8 cellular contexts compared by ENCODE assay signal in genomic region chr2:219175486-219175885, GRCh38. TPM values are rescaled to one million over a fixed set of nuclear protein-coding genes. Genes with fewer than 3 reads are reported as not detected.
A peak's percentile ranks its signal among the peaks of the same experiment; 100 is the strongest.
DNase-seq lines count a peak whose midpoint lies in the region; ATAC-seq, FAIRE-seq and TF ChIP-seq lines count a peak whose summit lies in the region.

No MANE protein-coding gene starts in this region.

- H3K27ac ChIP-seq in 22Rv1 (peak overlapping the region; percentile 98; the same call in 1 of the 2 replicates), K562 (ENCODE audit: extremely low read depth, low read depth, low read length) (no peak overlapping the region), muscle layer of colon (ENCODE audit: low read depth, low read length) (no peak overlapping the region)

- no peak for DNase-seq in HFF-Myc (ENCODE audit: extremely low read depth, low read depth)
- no peak for DNase-seq in K562 (ENCODE audit: extremely low read depth in 1 of 4, low spot score in 3 of 4)
- no peak for DNase-seq in ureter (ENCODE audit: low spot score)
- DNase-seq in OCI-M1 (lab: John Stamatoyannopoulos, UW) = no peak
- no peak for DNase-seq in CD1c-positive myeloid dendritic cell (ENCODE audit: extremely low spot score)

- H3K4me2 ChIP-seq in K562 (ENCODE audit: insufficient read depth, low read length) = peak overlapping the region; percentile 100

- H3K9ac ChIP-seq in K562 (ENCODE audit: insufficient read depth in 1 of 2, low read depth in 2 of 2, low read length in 2 of 2) (peak overlapping the region; percentile 82 to 90; a peak in 2 of 4 replicates), muscle layer of colon (ENCODE audit: low read length) (peak overlapping the region; percentile 52)

- no peak for FAIRE-seq in K562 (lab: Jason Lieb, UNC)

- no peak for TF ChIP-seq EP300 in K562 (IDR thresholded peaks at IDR 0.05; ENCODE audit: low read length)

- intact Hi-C loops in K562 (cut with micrococcal nuclease) = no loop called here

- POLR2A ChIA-PET in K562 (lab: Yijun Ruan, JAX) = interaction anchor here (0.9 to 1.7 kb wide), 4 partner anchors 9 to 119 kb away, joined by 3 to 5 read pairs (median 4); no protein-coding TSS in a partner anchor

- ATAC-seq in K562 (no peak), GM21825 (IDR thresholded peaks at IDR 0.05; ENCODE audit: unreplicated experiment) (no peak)

- BruUV-seq in K562 (replicated peaks; lab: Mats Ljungman, UMichigan) = no TSS peak

- 69% methylated on average over 6 of the region's 7 CpGs for WGBS in K562 (ENCODE audit: insufficient coverage, low coverage, missing lambda C conversion rate)

- in situ Hi-C loops in K562 (cut with MboI) = no loop called here

- no peak for TF ChIP-seq POLR2A in K562 (conservative IDR thresholded peaks at IDR 0.05)

- no peak overlapping the region for H2AFZ ChIP-seq in K562 (ENCODE audit: low read depth, low read length)

- peaks cover 13 to 25% of the 10 kb centered on the region in 2 experiments; a peak in 4 of 5 replicates for H3K4me1 ChIP-seq in K562 (replicated peaks in 1 of 2; ENCODE audit: control insufficient read depth in 2 of 2, insufficient read depth in 2 of 2, low read length in 2 of 2)
- H3K4me1 ChIP-seq in muscle layer of colon (ENCODE audit: insufficient read depth, low read length) = peaks cover 40% of the 10 kb centered on the region

- TF ChIP-seq RAD21 in K562 (CRISPR knock-in tag; conservative IDR thresholded peaks at IDR 0.05 in 1 of 2, IDR thresholded peaks at IDR 0.05 in 1 of 2) = no peak

- H4K20me1 ChIP-seq in K562 (replicated peaks; ENCODE audit: control insufficient read depth, insufficient read depth, low read length) = no peaks in the 10 kb centered on the region

- H3K9me3 ChIP-seq in K562 (replicated peaks; ENCODE audit: control insufficient read depth, insufficient read depth, low read depth, low read length) (no peaks in the 10 kb centered on the region), muscle layer of colon (ENCODE audit: low read length) (no peaks in the 10 kb centered on the region)

- H3K9me1 ChIP-seq in K562 (ENCODE audit: control insufficient read depth, insufficient read depth, low read length) = no peaks in the 10 kb centered on the region

- H3K4me3 ChIP-seq in HFF-Myc (replicated peaks; ENCODE audit: low read depth, low read length) (peak overlapping the region; percentile 78), K562 (peak overlapping the region; percentile 80; the same call in 1 of the 2 replicates), muscle layer of colon (ENCODE audit: low read depth in 1 of 2, low read length in 2 of 2) (peak overlapping the region in 1 of 2 donors; percentile 87)

- H3K27me3 ChIP-seq in K562 (ENCODE audit: control insufficient read depth in 2 of 2, insufficient read depth in 2 of 2, low read length in 2 of 2) (no peaks in the 10 kb centered on the region), muscle layer of colon (ENCODE audit: control insufficient read depth in 1 of 2, insufficient read depth in 2 of 2, low read length in 2 of 2) (no peaks in the 10 kb centered on the region)

- CTCF ChIA-PET in K562 (lab: Yijun Ruan, JAX; ENCODE audit: low intra/inter-chr PET ratio) = no interaction called here

- H3K79me2 ChIP-seq in K562 (ENCODE audit: control insufficient read depth, insufficient read depth, low read length) = peaks cover 42% of the 10 kb centered on the region

- H3K36me3 ChIP-seq in K562 (ENCODE audit: control insufficient read depth, insufficient read depth, low read length) (peaks cover 43% of the 10 kb centered on the region; the same call in 2 of the 3 replicates), muscle layer of colon (ENCODE audit: insufficient read depth, low read length) (peaks cover 44% of the 10 kb centered on the region)

- TF ChIP-seq CTCF in 22Rv1 (IDR thresholded peaks at IDR 0.05) = no peak
- TF ChIP-seq CTCF in HFF-Myc (IDR thresholded peaks at IDR 0.05; ENCODE audit: low read depth, low read length, missing control alignments) = no peak
- TF ChIP-seq CTCF in K562 (IDR thresholded peaks at IDR 0.05 in 2 of 3, conservative IDR thresholded peaks at IDR 0.05 in 1 of 3; ENCODE audit: insufficient read depth in 2 of 3, low read depth in 1 of 3, low read length in 3 of 3) = no peak

RNA-seq across cellular contexts. Expression of gene CNPPD1, which starts 1.2 kb away (rescaled TPM):
- 15.9 and 42.4 TPM in 2 replicates for total RNA-seq in K562 (2011; cell fraction: chromatin; rRNA removed; ENCODE audit: low replicate concordance)
- 40.1 and 42.0 TPM in 2 replicates for total RNA-seq in K562 (2011; cell fraction: nucleolus; rRNA removed)
- 29.1 and 32.6 TPM in 2 replicates for total RNA-seq in K562 (2011; cell fraction: nucleoplasm; rRNA removed)
- total RNA-seq in K562 (2014; rRNA removed) = 30.5 and 32.2 TPM in 2 replicates
- 16.3 and 17.4 TPM in 2 replicates for total RNA-seq in K562 (2014; rRNA removed; fragmentation: Illumina TruSeq; extraction: Trizol)
- total RNA-seq in K562 (2015; rRNA removed; fragmentation: Illumina TruSeq; extraction: Trizol) = 22.3 and 23.3 TPM in 2 replicates
- 51.6 and 53.5 TPM in 2 replicates for total RNA-seq in K562 (2021)
- 27.0 and 33.6 TPM in 2 replicates for polyA plus RNA-seq in K562 (2011; rRNA removed)
- polyA plus RNA-seq in K562 (2011; cell fraction: cytosol; rRNA removed) = 37.6 and 54.6 TPM in 2 replicates
- 53.3 and 68.5 TPM in 2 replicates for polyA plus RNA-seq in K562 (2011; cell fraction: nucleus; rRNA removed)
- 46.6 and 49.9 TPM in 2 replicates for polyA plus RNA-seq in K562 (2012)
- polyA plus RNA-seq in K562 (2014; fragmentation: Illumina TruSeq; extraction: Trizol) = 30.4 and 38.0 TPM in 2 replicates
- polyA plus RNA-seq in K562 (2014; fragmentation: Nextera tagmentation; extraction: Ambion mirVana) = 10 to 100 TPM in 1 of 2 experiments, 1 to 10 TPM in 1; 9.9 to 21.9 TPM
- polyA plus RNA-seq in K562 (2014; rRNA removed) = 35.9 and 39.8 TPM in 2 replicates
- polyA minus RNA-seq in K562 (2011; rRNA and poly(A)+ RNA removed) = 13.7 and 15.0 TPM in 2 replicates
- 10.4 and 13.8 TPM in 2 replicates for polyA minus RNA-seq in K562 (2011; cell fraction: cytosol; rRNA and poly(A)+ RNA removed)
- 7.1 and 9.6 TPM in 2 replicates for polyA minus RNA-seq in K562 (2011; cell fraction: nucleus; rRNA and poly(A)+ RNA removed)
- 56.4 TPM for total RNA-seq in ureter

RNA-seq across cellular contexts. Expression of gene RETREG2, which starts 2.6 kb away (rescaled TPM):
- total RNA-seq in K562 (2011; cell fraction: chromatin; rRNA removed; ENCODE audit: low replicate concordance) = 69.1 and 138 TPM in 2 replicates
- 103 and 107 TPM in 2 replicates for total RNA-seq in K562 (2011; cell fraction: nucleolus; rRNA removed)
- 90.0 and 101 TPM in 2 replicates for total RNA-seq in K562 (2011; cell fraction: nucleoplasm; rRNA removed)
- 19.2 and 19.9 TPM in 2 replicates for total RNA-seq in K562 (2014; rRNA removed)
- total RNA-seq in K562 (2014; rRNA removed; fragmentation: Illumina TruSeq; extraction: Trizol) = 13.2 and 16.0 TPM in 2 replicates
- 18.5 and 19.2 TPM in 2 replicates for total RNA-seq in K562 (2015; rRNA removed; fragmentation: Illumina TruSeq; extraction: Trizol)
- total RNA-seq in K562 (2021) = 32.1 TPM in 2 replicates
- polyA plus RNA-seq in K562 (2011; rRNA removed) = 40.1 and 40.6 TPM in 2 replicates
- polyA plus RNA-seq in K562 (2011; cell fraction: cytosol; rRNA removed) = 39.4 and 45.9 TPM in 2 replicates
- 94.6 and 99.4 TPM in 2 replicates for polyA plus RNA-seq in K562 (2011; cell fraction: nucleus; rRNA removed)
- polyA plus RNA-seq in K562 (2012) = 23.0 and 32.5 TPM in 2 replicates
- polyA plus RNA-seq in K562 (2014; fragmentation: Illumina TruSeq; extraction: Trizol) = 20.5 and 22.1 TPM in 2 replicates
- 10 to 100 TPM in 1 of 2 experiments, 1 to 10 TPM in 1; 4.9 to 22.6 TPM for polyA plus RNA-seq in K562 (2014; fragmentation: Nextera tagmentation; extraction: Ambion mirVana)
- polyA plus RNA-seq in K562 (2014; rRNA removed) = 18.7 and 19.2 TPM in 2 replicates
- polyA minus RNA-seq in K562 (2011; rRNA and poly(A)+ RNA removed) = 35.8 and 54.1 TPM in 2 replicates
- 18.1 and 28.9 TPM in 2 replicates for polyA minus RNA-seq in K562 (2011; cell fraction: cytosol; rRNA and poly(A)+ RNA removed)
- polyA minus RNA-seq in K562 (2011; cell fraction: nucleus; rRNA and poly(A)+ RNA removed) = 38.9 and 61.0 TPM in 2 replicates
- 79.6 TPM for total RNA-seq in ureter

RNA-seq across cellular contexts. Expression of gene SLC23A3, which starts 5.7 kb away (rescaled TPM):
- total RNA-seq in K562 (2011; cell fraction: chromatin; rRNA removed; ENCODE audit: low replicate concordance) = 2.7 and 4.7 TPM in 2 replicates
- total RNA-seq in K562 (2011; cell fraction: nucleolus; rRNA removed) = 2.0 and 3.6 TPM in 2 replicates
- total RNA-seq in K562 (2011; cell fraction: nucleoplasm; rRNA removed) = 3.9 and 5.8 TPM in 2 replicates
- total RNA-seq in K562 (2014; rRNA removed) (0.27 TPM in 1 of 2 replicates, not detected in the other), K562 (2014; rRNA removed; fragmentation: Illumina TruSeq; extraction: Trizol) (0.06 and 0.11 TPM in 2 replicates), K562 (2015; rRNA removed; fragmentation: Illumina TruSeq; extraction: Trizol) (0.19 and 0.22 TPM in 2 replicates), K562 (2021) (0.60 and 0.64 TPM in 2 replicates), ureter (1.6 TPM)
- polyA plus RNA-seq in K562 (2011; rRNA removed) (0.25 and 0.65 TPM in 2 replicates), K562 (2014; fragmentation: Illumina TruSeq; extraction: Trizol) (0.14 and 0.16 TPM in 2 replicates), K562 (2014; fragmentation: Nextera tagmentation; extraction: Ambion mirVana) (under 1 TPM; 0.06 to 0.07 TPM), K562 (2014; rRNA removed) (0.07 TPM in 1 of 2 replicates, not detected in the other)
- polyA plus RNA-seq in K562 (2011; cell fraction: cytosol; rRNA removed) = 0.09 and 0.22 TPM in 2 replicates
- polyA plus RNA-seq in K562 (2011; cell fraction: nucleus; rRNA removed) = 2.5 and 3.6 TPM in 2 replicates
- polyA plus RNA-seq in K562 (2012) = 0.36 and 0.96 TPM in 2 replicates
- 0.21 and 0.33 TPM in 2 replicates for polyA minus RNA-seq in K562 (2011; rRNA and poly(A)+ RNA removed)
- polyA minus RNA-seq in K562 (2011; cell fraction: cytosol; rRNA and poly(A)+ RNA removed) = not detected in 2 replicates
- 0.54 and 0.56 TPM in 2 replicates for polyA minus RNA-seq in K562 (2011; cell fraction: nucleus; rRNA and poly(A)+ RNA removed)

RNA-seq across cellular contexts. Expression of gene NHEJ1, which starts 14.9 kb away (rescaled TPM):
- total RNA-seq in K562 (2011; cell fraction: chromatin; rRNA removed; ENCODE audit: low replicate concordance) = 14.9 and 15.2 TPM in 2 replicates
- total RNA-seq in K562 (2011; cell fraction: nucleolus; rRNA removed) = 8.8 and 9.3 TPM in 2 replicates
- total RNA-seq in K562 (2011; cell fraction: nucleoplasm; rRNA removed) = 14.0 and 18.3 TPM in 2 replicates
- total RNA-seq in K562 (2014; rRNA removed) (9.0 and 13.8 TPM in 2 replicates), K562 (2014; rRNA removed; fragmentation: Illumina TruSeq; extraction: Trizol) (13.6 and 13.9 TPM in 2 replicates), K562 (2015; rRNA removed; fragmentation: Illumina TruSeq; extraction: Trizol) (10.6 and 10.7 TPM in 2 replicates), K562 (2021) (9.7 and 12.2 TPM in 2 replicates), ureter (13.9 TPM)
- polyA plus RNA-seq in K562 (2011; rRNA removed) (18.9 and 19.8 TPM in 2 replicates), K562 (2014; fragmentation: Illumina TruSeq; extraction: Trizol) (15.6 and 15.8 TPM in 2 replicates), K562 (2014; fragmentation: Nextera tagmentation; extraction: Ambion mirVana) (10 to 100 TPM; 16.5 to 23.7 TPM), K562 (2014; rRNA removed) (9.3 and 11.6 TPM in 2 replicates)
- polyA plus RNA-seq in K562 (2011; cell fraction: cytosol; rRNA removed) = 16.7 and 18.2 TPM in 2 replicates
- polyA plus RNA-seq in K562 (2011; cell fraction: nucleus; rRNA removed) = 6.4 and 6.7 TPM in 2 replicates
- polyA plus RNA-seq in K562 (2012) = 10.7 and 11.7 TPM in 2 replicates
- polyA minus RNA-seq in K562 (2011; rRNA and poly(A)+ RNA removed) = 26.7 and 35.3 TPM in 2 replicates
- 11.5 and 18.6 TPM in 2 replicates for polyA minus RNA-seq in K562 (2011; cell fraction: cytosol; rRNA and poly(A)+ RNA removed)
- polyA minus RNA-seq in K562 (2011; cell fraction: nucleus; rRNA and poly(A)+ RNA removed) = 6.9 and 10.7 TPM in 2 replicates

RNA-seq across cellular contexts. Expression of gene ZFAND2B, which starts 31.1 kb away (rescaled TPM):
- total RNA-seq in K562 (2011; cell fraction: chromatin; rRNA removed; ENCODE audit: low replicate concordance) = 42.0 and 82.9 TPM in 2 replicates
- total RNA-seq in K562 (2011; cell fraction: nucleolus; rRNA removed) = 50.0 and 55.0 TPM in 2 replicates
- 42.8 and 47.7 TPM in 2 replicates for total RNA-seq in K562 (2011; cell fraction: nucleoplasm; rRNA removed)
- 29.8 and 37.3 TPM in 2 replicates for total RNA-seq in K562 (2014; rRNA removed)
- 10.1 and 16.5 TPM in 2 replicates for total RNA-seq in K562 (2014; rRNA removed; fragmentation: Illumina TruSeq; extraction: Trizol)
- 21.6 and 22.7 TPM in 2 replicates for total RNA-seq in K562 (2015; rRNA removed; fragmentation: Illumina TruSeq; extraction: Trizol)
- 28.2 and 31.4 TPM in 2 replicates for total RNA-seq in K562 (2021)
- polyA plus RNA-seq in K562 (2011; rRNA removed) = 26.1 and 30.9 TPM in 2 replicates
- polyA plus RNA-seq in K562 (2011; cell fraction: cytosol; rRNA removed) = 39.1 and 58.4 TPM in 2 replicates
- 115 and 124 TPM in 2 replicates for polyA plus RNA-seq in K562 (2011; cell fraction: nucleus; rRNA removed)
- polyA plus RNA-seq in K562 (2012) = 24.2 and 33.2 TPM in 2 replicates
- 28.9 and 33.0 TPM in 2 replicates for polyA plus RNA-seq in K562 (2014; fragmentation: Illumina TruSeq; extraction: Trizol)
- polyA plus RNA-seq in K562 (2014; fragmentation: Nextera tagmentation; extraction: Ambion mirVana) = 10 to 100 TPM in 1 of 2 experiments, 1 to 10 TPM in 1; 9.9 to 14.6 TPM
- 26.0 and 33.3 TPM in 2 replicates for polyA plus RNA-seq in K562 (2014; rRNA removed)
- polyA minus RNA-seq in K562 (2011; rRNA and poly(A)+ RNA removed) = 17.4 and 22.6 TPM in 2 replicates
- polyA minus RNA-seq in K562 (2011; cell fraction: cytosol; rRNA and poly(A)+ RNA removed) = 9.4 and 20.1 TPM in 2 replicates
- 21.3 and 28.5 TPM in 2 replicates for polyA minus RNA-seq in K562 (2011; cell fraction: nucleus; rRNA and poly(A)+ RNA removed)
- 28.7 TPM for total RNA-seq in ureter
